ENCODE assay signal across 1 cellular context in the genomic region with DNA sequence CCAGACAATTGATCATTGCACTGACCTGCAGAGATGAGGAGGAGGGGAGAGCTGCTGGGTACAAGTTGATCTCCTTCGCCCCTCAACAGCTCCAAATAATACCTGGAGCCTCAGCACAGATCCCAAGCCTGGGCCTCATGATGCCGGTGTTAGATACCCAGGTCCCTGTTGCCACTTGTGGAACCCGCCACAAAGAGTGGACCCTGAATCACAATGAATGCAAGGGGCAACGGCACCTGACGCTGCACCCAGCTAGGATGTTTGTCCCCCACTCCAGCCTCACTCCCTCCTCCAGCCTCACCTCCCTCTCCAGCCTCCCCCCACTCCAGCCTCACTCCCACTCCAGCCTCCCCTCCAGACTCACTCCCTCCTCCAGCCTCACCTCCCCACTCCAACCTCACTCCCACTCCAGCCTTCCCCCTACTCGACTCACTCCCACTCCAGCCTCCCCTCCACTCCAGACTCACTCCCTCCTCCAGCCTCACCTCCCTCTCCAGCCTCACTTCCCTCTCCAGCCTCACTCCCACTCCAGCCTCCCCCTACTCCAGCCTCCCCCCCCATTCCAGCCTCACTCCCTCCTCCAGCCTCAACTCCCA.
TF ChIP-seq lines count a peak whose summit lies in the region.

No MANE protein-coding gene starts in this region.

TF ChIP-seq in HepG2, 621 proteins besides CTCF, POLR2A, EP300 and RAD21 (continued from another document):
- TF ChIP-seq, protein P1, sequence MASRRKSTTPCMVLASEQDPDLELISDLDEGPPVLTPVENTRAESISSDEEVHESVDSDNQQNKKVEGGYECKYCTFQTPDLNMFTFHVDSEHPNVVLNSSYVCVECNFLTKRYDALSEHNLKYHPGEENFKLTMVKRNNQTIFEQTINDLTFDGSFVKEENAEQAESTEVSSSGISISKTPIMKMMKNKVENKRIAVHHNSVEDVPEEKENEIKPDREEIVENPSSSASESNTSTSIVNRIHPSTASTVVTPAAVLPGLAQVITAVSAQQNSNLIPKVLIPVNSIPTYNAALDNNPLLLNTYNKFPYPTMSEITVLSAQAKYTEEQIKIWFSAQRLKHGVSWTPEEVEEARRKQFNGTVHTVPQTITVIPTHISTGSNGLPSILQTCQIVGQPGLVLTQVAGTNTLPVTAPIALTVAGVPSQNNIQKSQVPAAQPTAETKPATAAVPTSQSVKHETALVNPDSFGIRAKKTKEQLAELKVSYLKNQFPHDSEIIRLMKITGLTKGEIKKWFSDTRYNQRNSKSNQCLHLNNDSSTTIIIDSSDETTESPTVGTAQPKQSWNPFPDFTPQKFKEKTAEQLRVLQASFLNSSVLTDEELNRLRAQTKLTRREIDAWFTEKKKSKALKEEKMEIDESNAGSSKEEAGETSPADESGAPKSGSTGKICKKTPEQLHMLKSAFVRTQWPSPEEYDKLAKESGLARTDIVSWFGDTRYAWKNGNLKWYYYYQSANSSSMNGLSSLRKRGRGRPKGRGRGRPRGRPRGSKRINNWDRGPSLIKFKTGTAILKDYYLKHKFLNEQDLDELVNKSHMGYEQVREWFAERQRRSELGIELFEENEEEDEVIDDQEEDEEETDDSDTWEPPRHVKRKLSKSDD (CRISPR knock-in tag; IDR thresholded peaks at IDR 0.05; ENCODE audit: low read depth): no peak
- TF ChIP-seq PAX8 (CRISPR knock-in tag; IDR thresholded peaks at IDR 0.05; ENCODE audit: borderline replicate concordance) (no peak), ARHGAP35 (CRISPR knock-in tag; IDR thresholded peaks at IDR 0.05; ENCODE audit: borderline replicate concordance) (no peak), ZNF205 (CRISPR knock-in tag; IDR thresholded peaks at IDR 0.05) (no peak), DMAP1 (CRISPR knock-in tag; IDR thresholded peaks at IDR 0.05) (no peak), ZSCAN29 (CRISPR knock-in tag; conservative IDR thresholded peaks at IDR 0.05) (no peak), CREB3 (CRISPR knock-in tag; IDR thresholded peaks at IDR 0.05) (no peak), MTERF4 (CRISPR knock-in tag; IDR thresholded peaks at IDR 0.05) (no peak)
